1 cellular context compared by ENCODE assay signal in genomic region chr14:37172936-37173613, GRCh38.
TF ChIP-seq lines count a peak whose summit lies in the region.

No MANE protein-coding gene starts in this region.

TF ChIP-seq in HepG2, 621 proteins besides CTCF, POLR2A, EP300 and RAD21:
- TF ChIP-seq CHD4 (IDR thresholded peaks at IDR 0.05; ENCODE audit: borderline replicate concordance, low read length) (no peak), SRSF4 (IDR thresholded peaks at IDR 0.05; ENCODE audit: low read depth, low read length, poor library complexity, severe bottlenecking) (no peak), PAXIP1 (CRISPR knock-in tag; conservative IDR thresholded peaks at IDR 0.05) (no peak), ZNF501 (CRISPR knock-in tag; IDR thresholded peaks at IDR 0.05) (no peak), ZNF572 (CRISPR knock-in tag; IDR thresholded peaks at IDR 0.05) (no peak), LBX2 (CRISPR knock-in tag; IDR thresholded peaks at IDR 0.05; ENCODE audit: borderline replicate concordance) (no peak), KLF6 (CRISPR knock-in tag; IDR thresholded peaks at IDR 0.05) (0 out of 2 replicates have a peak, but pooled peaks have one; percentile 4), ZNF557 (CRISPR knock-in tag; IDR thresholded peaks at IDR 0.05) (no peak), ZNF788 (CRISPR knock-in tag; IDR thresholded peaks at IDR 0.05; ENCODE audit: borderline replicate concordance) (no peak), ONECUT2 (CRISPR knock-in tag; IDR thresholded peaks at IDR 0.05) (peak; percentile 3; the same call in 1 of the 2 replicates), ZNF792 (CRISPR knock-in tag; IDR thresholded peaks at IDR 0.05) (no peak), ATF6 (CRISPR knock-in tag; conservative IDR thresholded peaks at IDR 0.05) (0 out of 2 replicates have a peak, but pooled peaks have one; percentile 5), CBX2 (IDR thresholded peaks at IDR 0.05; ENCODE audit: low read depth, low read length) (peak; percentile 24), CBX2 (CRISPR knock-in tag; IDR thresholded peaks at IDR 0.05; ENCODE audit: low read depth) (no peak), KIAA2018 (CRISPR knock-in tag; IDR thresholded peaks at IDR 0.05; ENCODE audit: borderline replicate concordance) (0 out of 2 replicates have a peak, but pooled peaks have one; percentile 1), RFXANK (CRISPR knock-in tag; IDR thresholded peaks at IDR 0.05) (no peak), RFX3 (CRISPR knock-in tag; IDR thresholded peaks at IDR 0.05) (0 out of 2 replicates have a peak, but pooled peaks have one; percentile 10), TBX2 (CRISPR knock-in tag; IDR thresholded peaks at IDR 0.05; ENCODE audit: borderline replicate concordance) (no peak), ZKSCAN8 (CRISPR knock-in tag; IDR thresholded peaks at IDR 0.05; ENCODE audit: borderline replicate concordance) (0 out of 2 replicates have a peak, but pooled peaks have one; percentile 3), ZHX1 (CRISPR knock-in tag; IDR thresholded peaks at IDR 0.05; ENCODE audit: low read depth) (no peak), FOXA3 (CRISPR knock-in tag; IDR thresholded peaks at IDR 0.05) (no peak), NFKB2 (CRISPR knock-in tag; IDR thresholded peaks at IDR 0.05; ENCODE audit: borderline replicate concordance) (no peak), ZNF253 (CRISPR knock-in tag; IDR thresholded peaks at IDR 0.05; ENCODE audit: borderline replicate concordance) (no peak)
